In genomic region chr14:65981192-65981843, GRCh38 we compare ENCODE assay signal across 25 cellular contexts.
"Had no signal": no experiment of that assay in that cellular context is flagged by ENCODE, and none has a peak within 500 bp of the region (broad histone marks: within the 10 kb centered on the region; RNA-seq: fewer than 3 reads in every experiment).

No MANE protein-coding gene starts in this region.

- ATAC-seq: activated CD8-positive, alpha-beta memory T cell treated with anti-CD3 and anti-CD28 coated beads, Interleukin-2, amount 10 ng/mL, durations not matched to agents 7 days and 5 days; activated T-helper 17 cell treated with anti-CD3 and anti-CD28 coated beads, Interleukin-2, amount 50 U/mL, for 72 hours; body of pancreas; left lung; right lobe of liver; WTC11 had no signal

- H3K27me3 Mint-ChIP-seq: activated CD4-positive, alpha-beta memory T cell treated with anti-CD3 and anti-CD28 coated beads for 36 hours; activated T-helper 17 cell treated with anti-CD3 and anti-CD28 coated beads, Interleukin-2, amount 50 U/mL, for 72 hours; progenitor cell of endocrine pancreas; stimulated activated naive CD8-positive, alpha-beta T cell treated with anti-CD3 and anti-CD28 coated beads, Interleukin-15, Interleukin-2, amounts not matched to agents 100 ng/mL and 50 ng/mL, for 24 hours had no signal

- H3K9me3 ChIP-seq: right lobe of liver, transverse colon, vagina had no signal

- H3K36me3 ChIP-seq: left lung, right lobe of liver, transverse colon, vagina had no signal

- H3K27ac Mint-ChIP-seq: activated CD4-positive, alpha-beta memory T cell treated with anti-CD3 and anti-CD28 coated beads for 36 hours; activated CD8-positive, alpha-beta memory T cell treated with anti-CD3 and anti-CD28 coated beads, Interleukin-2, amount 10 ng/mL, durations not matched to agents 7 days and 5 days; activated naive CD8-positive, alpha-beta T cell treated with anti-CD3 and anti-CD28 coated beads, Interleukin-2, amount 10 ng/mL, durations not matched to agents 7 days and 5 days; activated T-helper 17 cell treated with anti-CD3 and anti-CD28 coated beads, Interleukin-2, amount 50 U/mL, for 72 hours; nephron progenitor cell; progenitor cell of endocrine pancreas; stimulated activated naive CD8-positive, alpha-beta T cell treated with anti-CD3 and anti-CD28 coated beads, Interleukin-15, Interleukin-2, amounts not matched to agents 100 ng/mL and 50 ng/mL, for 24 hours; T-helper 2 cell treated with Interferon-gamma antibody and Interleukin-4, amounts not matched to agents 5 μg/mL and 100 μg/mL, for 36 hours; WTC11 had no signal

- H3K4me1 Mint-ChIP-seq: activated CD8-positive, alpha-beta memory T cell treated with anti-CD3 and anti-CD28 coated beads, Interleukin-2, amount 10 ng/mL, durations not matched to agents 7 days and 5 days had no signal

- H3K36me3 Mint-ChIP-seq: activated CD4-positive, alpha-beta memory T cell treated with anti-CD3 and anti-CD28 coated beads for 36 hours; activated CD8-positive, alpha-beta memory T cell treated with anti-CD3 and anti-CD28 coated beads, Interleukin-2, amount 10 ng/mL, durations not matched to agents 7 days and 5 days had no signal

- H3K4me3 Mint-ChIP-seq: activated CD4-positive, alpha-beta memory T cell treated with anti-CD3 and anti-CD28 coated beads for 36 hours; activated CD8-positive, alpha-beta memory T cell treated with anti-CD3 and anti-CD28 coated beads, Interleukin-2, amount 10 ng/mL, durations not matched to agents 7 days and 5 days; activated naive CD8-positive, alpha-beta T cell treated with anti-CD3 and anti-CD28 coated beads, Interleukin-2, amount 10 ng/mL, durations not matched to agents 7 days and 5 days; activated T-helper 17 cell treated with anti-CD3 and anti-CD28 coated beads, Interleukin-2, amount 50 U/mL, for 72 hours; nephron progenitor cell; stimulated activated naive CD8-positive, alpha-beta T cell treated with anti-CD3 and anti-CD28 coated beads, Interleukin-15, Interleukin-2, amounts not matched to agents 100 ng/mL and 50 ng/mL, for 24 hours; T-helper 2 cell treated with Interferon-gamma antibody and Interleukin-4, amounts not matched to agents 5 μg/mL and 100 μg/mL, for 36 hours; WTC11 had no signal

- DNase-seq: activated CD4-positive, alpha-beta memory T cell treated with anti-CD3 and anti-CD28 coated beads for 36 hours; activated CD4-positive, alpha-beta T cell treated with anti-CD3 and anti-CD28 coated beads for 4 hours; activated CD8-positive, alpha-beta memory T cell treated with anti-CD3 and anti-CD28 coated beads, Interleukin-2, amount 10 ng/mL, durations not matched to agents 7 days and 5 days; activated naive CD4-positive, alpha-beta T cell; activated naive CD8-positive, alpha-beta T cell treated with anti-CD3 and anti-CD28 coated beads, Interleukin-2, amount 10 ng/mL, durations not matched to agents 7 days and 5 days; body of pancreas; central memory CD4-positive, alpha-beta T cell; foreskin melanocyte; glutamatergic neuron; kidney; left lung; nephron progenitor cell; right lobe of liver; small intestine; stimulated activated CD4-positive, alpha-beta T cell treated with anti-CD3 and anti-CD28 coated beads, Interleukin-15, amount 100 ng/mL, for 24 hours; stimulated activated CD4-positive, alpha-beta T cell treated with anti-CD3 and anti-CD28 coated beads, Interleukin-2, amount 100 ng/mL, for 48 hours; transverse colon had no signal

- H3K4me1 ChIP-seq: body of pancreas, left lung, right lobe of liver, transverse colon, vagina had no signal

- H3K27ac ChIP-seq: body of pancreas, coronary artery, left lung, right lobe of liver, transverse colon, vagina had no signal

- FAIRE-seq: kidney, small intestine, TTC549 had no signal

- H3K4me3 ChIP-seq: body of pancreas, coronary artery, left lung, right lobe of liver, transverse colon, vagina had no signal

- H3K27me3 ChIP-seq: body of pancreas, left lung, right lobe of liver, transverse colon, vagina had no signal
